1 cellular context compared by ENCODE assay signal in the genomic region with DNA sequence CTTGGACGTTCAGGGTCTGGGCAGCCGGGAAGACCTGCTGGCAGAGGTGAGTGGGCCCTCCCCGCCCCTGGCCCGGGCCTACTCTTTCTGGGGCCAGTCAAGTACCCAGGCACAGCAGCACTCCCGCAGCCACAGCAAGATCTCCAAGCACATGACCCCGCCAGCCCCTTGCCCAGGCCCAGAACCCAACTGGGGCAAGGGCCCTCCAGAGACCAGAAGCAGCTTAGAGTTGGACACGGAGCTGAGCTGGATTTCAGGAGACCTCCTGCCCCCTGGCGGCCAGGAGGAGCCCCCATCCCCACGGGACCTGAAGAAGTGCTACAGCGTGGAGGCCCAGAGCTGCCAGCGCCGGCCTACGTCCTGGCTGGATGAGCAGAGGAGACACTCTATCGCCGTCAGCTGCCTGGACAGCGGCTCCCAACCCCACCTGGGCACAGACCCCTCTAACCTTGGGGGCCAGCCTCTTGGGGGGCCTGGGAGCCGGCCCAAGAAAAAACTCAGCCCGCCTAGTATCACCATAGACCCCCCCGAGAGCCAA.
TF ChIP-seq lines count a peak whose summit lies in the region.

No MANE protein-coding gene starts in this region.

TF ChIP-seq in K562, 482 proteins besides CTCF, POLR2A, EP300 and RAD21 (continued from another document and continues in another):
- no peak for TF ChIP-seq YY1 (IDR thresholded peaks at IDR 0.05; ENCODE audit: borderline replicate concordance in 1 of 3, control insufficient read depth in 1 of 3, extremely low read depth in 1 of 3, insufficient read depth in 3 of 3, insufficient read length in 1 of 3, insufficient replicate concordance in 2 of 3, low read depth in 1 of 3, low read length in 2 of 3)
- TF ChIP-seq ZNF3 (CRISPR knock-in tag; IDR thresholded peaks at IDR 0.05), result no peak
- no peak for TF ChIP-seq SMARCA5 (IDR thresholded peaks at IDR 0.05)
- TF ChIP-seq ZSCAN29 (IDR thresholded peaks at IDR 0.05), result no peak
- TF ChIP-seq ZNF197 (CRISPR knock-in tag; IDR thresholded peaks at IDR 0.05; ENCODE audit: low read depth), result no peak
- no peak for TF ChIP-seq ID3 (CRISPR knock-in tag; IDR thresholded peaks at IDR 0.05)
- peak; percentile 36; the same call in 1 of the 2 replicates for TF ChIP-seq ID3 (tag; IDR thresholded peaks at IDR 0.05)
- TF ChIP-seq, protein P1, sequence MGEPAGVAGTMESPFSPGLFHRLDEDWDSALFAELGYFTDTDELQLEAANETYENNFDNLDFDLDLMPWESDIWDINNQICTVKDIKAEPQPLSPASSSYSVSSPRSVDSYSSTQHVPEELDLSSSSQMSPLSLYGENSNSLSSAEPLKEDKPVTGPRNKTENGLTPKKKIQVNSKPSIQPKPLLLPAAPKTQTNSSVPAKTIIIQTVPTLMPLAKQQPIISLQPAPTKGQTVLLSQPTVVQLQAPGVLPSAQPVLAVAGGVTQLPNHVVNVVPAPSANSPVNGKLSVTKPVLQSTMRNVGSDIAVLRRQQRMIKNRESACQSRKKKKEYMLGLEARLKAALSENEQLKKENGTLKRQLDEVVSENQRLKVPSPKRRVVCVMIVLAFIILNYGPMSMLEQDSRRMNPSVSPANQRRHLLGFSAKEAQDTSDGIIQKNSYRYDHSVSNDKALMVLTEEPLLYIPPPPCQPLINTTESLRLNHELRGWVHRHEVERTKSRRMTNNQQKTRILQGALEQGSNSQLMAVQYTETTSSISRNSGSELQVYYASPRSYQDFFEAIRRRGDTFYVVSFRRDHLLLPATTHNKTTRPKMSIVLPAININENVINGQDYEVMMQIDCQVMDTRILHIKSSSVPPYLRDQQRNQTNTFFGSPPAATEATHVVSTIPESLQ (CRISPR knock-in tag; IDR thresholded peaks at IDR 0.05), result no peak
- no peak for TF ChIP-seq GATA2 (CRISPR knock-in tag; IDR thresholded peaks at IDR 0.05)
- TF ChIP-seq POLR2AphosphoS5 (IDR thresholded peaks at IDR 0.05; ENCODE audit: control insufficient read depth, insufficient read depth, low read depth, low read length), result no peak
- TF ChIP-seq SMC3 (conservative IDR thresholded peaks at IDR 0.05; ENCODE audit: insufficient read depth, low read depth, low read length), result peak; percentile 94
- TF ChIP-seq RNF2 (IDR thresholded peaks at IDR 0.05), result no peak
- peak; percentile 57 for TF ChIP-seq PHF20 (IDR thresholded peaks at IDR 0.05; ENCODE audit: partially characterized antibody)
- no peak for TF ChIP-seq TFE3 (CRISPR knock-in tag; IDR thresholded peaks at IDR 0.05)
- TF ChIP-seq, protein P2, sequence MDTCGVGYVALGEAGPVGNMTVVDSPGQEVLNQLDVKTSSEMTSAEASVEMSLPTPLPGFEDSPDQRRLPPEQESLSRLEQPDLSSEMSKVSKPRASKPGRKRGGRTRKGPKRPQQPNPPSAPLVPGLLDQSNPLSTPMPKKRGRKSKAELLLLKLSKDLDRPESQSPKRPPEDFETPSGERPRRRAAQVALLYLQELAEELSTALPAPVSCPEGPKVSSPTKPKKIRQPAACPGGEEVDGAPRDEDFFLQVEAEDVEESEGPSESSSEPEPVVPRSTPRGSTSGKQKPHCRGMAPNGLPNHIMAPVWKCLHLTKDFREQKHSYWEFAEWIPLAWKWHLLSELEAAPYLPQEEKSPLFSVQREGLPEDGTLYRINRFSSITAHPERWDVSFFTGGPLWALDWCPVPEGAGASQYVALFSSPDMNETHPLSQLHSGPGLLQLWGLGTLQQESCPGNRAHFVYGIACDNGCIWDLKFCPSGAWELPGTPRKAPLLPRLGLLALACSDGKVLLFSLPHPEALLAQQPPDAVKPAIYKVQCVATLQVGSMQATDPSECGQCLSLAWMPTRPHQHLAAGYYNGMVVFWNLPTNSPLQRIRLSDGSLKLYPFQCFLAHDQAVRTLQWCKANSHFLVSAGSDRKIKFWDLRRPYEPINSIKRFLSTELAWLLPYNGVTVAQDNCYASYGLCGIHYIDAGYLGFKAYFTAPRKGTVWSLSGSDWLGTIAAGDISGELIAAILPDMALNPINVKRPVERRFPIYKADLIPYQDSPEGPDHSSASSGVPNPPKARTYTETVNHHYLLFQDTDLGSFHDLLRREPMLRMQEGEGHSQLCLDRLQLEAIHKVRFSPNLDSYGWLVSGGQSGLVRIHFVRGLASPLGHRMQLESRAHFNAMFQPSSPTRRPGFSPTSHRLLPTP (IDR thresholded peaks at IDR 0.05; ENCODE audit: borderline replicate concordance, extremely low read depth, insufficient read length), result no peak
- no peak for TF ChIP-seq MYNN (IDR thresholded peaks at IDR 0.05)
- TF ChIP-seq MYNN (CRISPR knock-in tag; IDR thresholded peaks at IDR 0.05), result no peak
- TF ChIP-seq CSDE1 (IDR thresholded peaks at IDR 0.05), result no peak
- TF ChIP-seq ZNF707 (CRISPR knock-in tag; conservative IDR thresholded peaks at IDR 0.05), result no peak
- no peak for TF ChIP-seq ZNF79 (CRISPR knock-in tag; IDR thresholded peaks at IDR 0.05; ENCODE audit: low read depth)
- TF ChIP-seq ZNF175 (CRISPR knock-in tag; IDR thresholded peaks at IDR 0.05; ENCODE audit: low read depth), result no peak
- 0 out of 2 replicates have a peak, but pooled peaks have one; percentile 16 for TF ChIP-seq CREM (IDR thresholded peaks at IDR 0.05; ENCODE audit: low read depth)
- TF ChIP-seq BDP1 (IDR thresholded peaks at IDR 0.05; ENCODE audit: insufficient read depth, insufficient read length), result no peak
- TF ChIP-seq, protein P3, sequence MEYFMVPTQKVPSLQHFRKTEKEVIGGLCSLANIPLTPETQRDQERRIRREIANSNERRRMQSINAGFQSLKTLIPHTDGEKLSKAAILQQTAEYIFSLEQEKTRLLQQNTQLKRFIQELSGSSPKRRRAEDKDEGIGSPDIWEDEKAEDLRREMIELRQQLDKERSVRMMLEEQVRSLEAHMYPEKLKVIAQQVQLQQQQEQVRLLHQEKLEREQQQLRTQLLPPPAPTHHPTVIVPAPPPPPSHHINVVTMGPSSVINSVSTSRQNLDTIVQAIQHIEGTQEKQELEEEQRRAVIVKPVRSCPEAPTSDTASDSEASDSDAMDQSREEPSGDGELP (CRISPR knock-in tag; IDR thresholded peaks at IDR 0.05; ENCODE audit: borderline replicate concordance), result 0 out of 2 replicates have a peak, but pooled peaks have one; percentile 26
- no peak for TF ChIP-seq ZNF696 (CRISPR knock-in tag; conservative IDR thresholded peaks at IDR 0.05)
- TF ChIP-seq SRSF1 (IDR thresholded peaks at IDR 0.05; ENCODE audit: low read depth, low read length), result no peak
- no peak for TF ChIP-seq CBFA2T3 (IDR thresholded peaks at IDR 0.05)
- TF ChIP-seq STAT5B (CRISPR knock-in tag; IDR thresholded peaks at IDR 0.05), result no peak
- TF ChIP-seq, protein P4, sequence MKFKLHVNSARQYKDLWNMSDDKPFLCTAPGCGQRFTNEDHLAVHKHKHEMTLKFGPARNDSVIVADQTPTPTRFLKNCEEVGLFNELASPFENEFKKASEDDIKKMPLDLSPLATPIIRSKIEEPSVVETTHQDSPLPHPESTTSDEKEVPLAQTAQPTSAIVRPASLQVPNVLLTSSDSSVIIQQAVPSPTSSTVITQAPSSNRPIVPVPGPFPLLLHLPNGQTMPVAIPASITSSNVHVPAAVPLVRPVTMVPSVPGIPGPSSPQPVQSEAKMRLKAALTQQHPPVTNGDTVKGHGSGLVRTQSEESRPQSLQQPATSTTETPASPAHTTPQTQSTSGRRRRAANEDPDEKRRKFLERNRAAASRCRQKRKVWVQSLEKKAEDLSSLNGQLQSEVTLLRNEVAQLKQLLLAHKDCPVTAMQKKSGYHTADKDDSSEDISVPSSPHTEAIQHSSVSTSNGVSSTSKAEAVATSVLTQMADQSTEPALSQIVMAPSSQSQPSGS (CRISPR knock-in tag; IDR thresholded peaks at IDR 0.05), result no peak
- TF ChIP-seq, protein P5, sequence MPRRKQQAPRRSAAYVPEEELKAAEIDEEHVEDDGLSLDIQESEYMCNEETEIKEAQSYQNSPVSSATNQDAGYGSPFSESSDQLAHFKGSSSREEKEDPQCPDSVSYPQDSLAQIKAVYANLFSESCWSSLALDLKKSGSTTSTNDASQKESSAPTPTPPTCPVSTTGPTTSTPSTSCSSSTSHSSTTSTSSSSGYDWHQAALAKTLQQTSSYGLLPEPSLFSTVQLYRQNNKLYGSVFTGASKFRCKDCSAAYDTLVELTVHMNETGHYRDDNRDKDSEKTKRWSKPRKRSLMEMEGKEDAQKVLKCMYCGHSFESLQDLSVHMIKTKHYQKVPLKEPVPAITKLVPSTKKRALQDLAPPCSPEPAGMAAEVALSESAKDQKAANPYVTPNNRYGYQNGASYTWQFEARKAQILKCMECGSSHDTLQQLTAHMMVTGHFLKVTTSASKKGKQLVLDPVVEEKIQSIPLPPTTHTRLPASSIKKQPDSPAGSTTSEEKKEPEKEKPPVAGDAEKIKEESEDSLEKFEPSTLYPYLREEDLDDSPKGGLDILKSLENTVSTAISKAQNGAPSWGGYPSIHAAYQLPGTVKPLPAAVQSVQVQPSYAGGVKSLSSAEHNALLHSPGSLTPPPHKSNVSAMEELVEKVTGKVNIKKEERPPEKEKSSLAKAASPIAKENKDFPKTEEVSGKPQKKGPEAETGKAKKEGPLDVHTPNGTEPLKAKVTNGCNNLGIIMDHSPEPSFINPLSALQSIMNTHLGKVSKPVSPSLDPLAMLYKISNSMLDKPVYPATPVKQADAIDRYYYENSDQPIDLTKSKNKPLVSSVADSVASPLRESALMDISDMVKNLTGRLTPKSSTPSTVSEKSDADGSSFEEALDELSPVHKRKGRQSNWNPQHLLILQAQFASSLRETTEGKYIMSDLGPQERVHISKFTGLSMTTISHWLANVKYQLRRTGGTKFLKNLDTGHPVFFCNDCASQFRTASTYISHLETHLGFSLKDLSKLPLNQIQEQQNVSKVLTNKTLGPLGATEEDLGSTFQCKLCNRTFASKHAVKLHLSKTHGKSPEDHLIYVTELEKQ (CRISPR knock-in tag; IDR thresholded peaks at IDR 0.05), result no peak
- TF ChIP-seq POU5F1 (IDR thresholded peaks at IDR 0.05; ENCODE audit: borderline replicate concordance, low read depth, low read length, partially characterized antibody), result no peak
- 0 out of 2 replicates have a peak, but pooled peaks have one; percentile 43 for TF ChIP-seq MYC (IDR thresholded peaks at IDR 0.05; ENCODE audit: low read depth, low read length)
- TF ChIP-seq MYC (CRISPR knock-in tag; IDR thresholded peaks at IDR 0.05; ENCODE audit: borderline replicate concordance, low read depth), result no peak
- 0 out of 2 replicates have a peak, but pooled peaks have one; percentile 37 for TF ChIP-seq ARID2 (IDR thresholded peaks at IDR 0.05)
- peak; percentile 78 for TF ChIP-seq ZFX (CRISPR knock-in tag; IDR thresholded peaks at IDR 0.05)
- TF ChIP-seq PPARD (CRISPR knock-in tag; IDR thresholded peaks at IDR 0.05), result no peak
- no peak for TF ChIP-seq ZNF134 (CRISPR knock-in tag; conservative IDR thresholded peaks at IDR 0.05)
- TF ChIP-seq FOXK1 (CRISPR knock-in tag; IDR thresholded peaks at IDR 0.05; ENCODE audit: borderline replicate concordance), result no peak
- no peak for TF ChIP-seq TBP (optimal IDR thresholded peaks at IDR 0.05; ENCODE audit: low read depth, low read length)
- TF ChIP-seq ZBTB12 (CRISPR knock-in tag; IDR thresholded peaks at IDR 0.05), result no peak
- no peak for TF ChIP-seq ZNF639 (CRISPR knock-in tag; conservative IDR thresholded peaks at IDR 0.05 in 1 of 2, IDR thresholded peaks at IDR 0.05 in 1 of 2)
- TF ChIP-seq GTF2B (IDR thresholded peaks at IDR 0.05; ENCODE audit: extremely low read depth, insufficient read length), result no peak
- no peak for TF ChIP-seq NR2C2 (CRISPR knock-in tag; IDR thresholded peaks at IDR 0.05)
- no peak for TF ChIP-seq NR2C2 (tag; IDR thresholded peaks at IDR 0.05)
- TF ChIP-seq LARP7 (IDR thresholded peaks at IDR 0.05), result no peak
- TF ChIP-seq PTRF (tag; IDR thresholded peaks at IDR 0.05), result no peak
- no peak for TF ChIP-seq ZNF133 (CRISPR knock-in tag; IDR thresholded peaks at IDR 0.05)
- TF ChIP-seq ZNF778 (CRISPR knock-in tag; IDR thresholded peaks at IDR 0.05), result no peak
- TF ChIP-seq ASH1L (IDR thresholded peaks at IDR 0.05; ENCODE audit: borderline replicate concordance, low read depth, partially characterized antibody), result no peak
- no peak for TF ChIP-seq HDAC2 (IDR thresholded peaks at IDR 0.05)
- TF ChIP-seq CEBPG (CRISPR knock-in tag; IDR thresholded peaks at IDR 0.05), result no peak
- TF ChIP-seq CEBPG (tag; conservative IDR thresholded peaks at IDR 0.05 in 1 of 2, IDR thresholded peaks at IDR 0.05 in 1 of 2), result no peak
- no peak for TF ChIP-seq ZNF311 (CRISPR knock-in tag; IDR thresholded peaks at IDR 0.05)
